18 cellular contexts compared by ENCODE assay signal in genomic region chr4:105748222-105748621, GRCh38. TPM values are rescaled to one million over a fixed set of nuclear protein-coding genes. Genes with fewer than 3 reads are reported as not detected.
DNase-seq lines count a peak whose midpoint lies in the region; ATAC-seq, FAIRE-seq and TF ChIP-seq lines count a peak whose summit lies in the region.
"Had no signal": no experiment of that assay in that cellular context is flagged by ENCODE, and none has a peak within 500 bp of the region (broad histone marks: within the 10 kb centered on the region; RNA-seq: fewer than 3 reads in every experiment).

No MANE protein-coding gene starts in this region.

- peaks cover 0 to 4% of the 10 kb centered on the region in 2 experiments; a peak in 1 of 4 replicates for H3K36me3 ChIP-seq in GM12878 (ENCODE audit: control insufficient read depth in 2 of 2, insufficient read depth in 2 of 2, low read length in 1 of 2)
- H3K36me3 ChIP-seq in CD4-positive, alpha-beta memory T cell (ENCODE audit: insufficient read depth, low read length), result no peaks in the 10 kb centered on the region

- H3K27me3 Mint-ChIP-seq in CD4-positive, alpha-beta memory T cell, result no peaks in the 10 kb centered on the region
- H3K27me3 Mint-ChIP-seq: CD4-positive, CD25-positive, alpha-beta regulatory T cell; CD8-positive, alpha-beta memory T cell had no signal

- 67% methylated on average over 3 of the region's 3 CpGs for WGBS in GM12878 (ENCODE audit: insufficient coverage, insufficient replicate concordance, low lambda C conversion rate, missing lambda C conversion rate)

- intact Hi-C loops in GM12878 (cut with micrococcal nuclease; ENCODE audit: unreplicated experiment), result no loop called here
- intact Hi-C loops in CD4-positive, alpha-beta memory T cell (cut with micrococcal nuclease), result no loop called here

- no peaks in the 10 kb centered on the region for H3K79me2 ChIP-seq in GM12878 (ENCODE audit: control insufficient read depth, insufficient read depth, low read length)

- no peak overlapping the region for H2AFZ ChIP-seq in GM12878 (ENCODE audit: control insufficient read depth, low read depth, low read length)
- H2AFZ ChIP-seq: GM23338 had no signal

- RAD21 ChIA-PET in GM12878 (lab: Charles Lee; ENCODE audit: unreplicated experiment), result interaction anchor here (1.0 kb wide), 2 partner anchors 30 to 34 kb away, joined by 3 read pairs; no protein-coding TSS in a partner anchor

- FAIRE-seq in G401.6 (lab: Jason Lieb, UNC), result peak; percentile 87
- FAIRE-seq in GM12878 (lab: Jason Lieb, UNC), result no peak
- FAIRE-seq: D721Med had no signal

- no peak for TF ChIP-seq POLR2A in GM12878 (IDR thresholded peaks at IDR 0.05; ENCODE audit: low read depth, low read length)

- peaks cover 3 to 12% of the 10 kb centered on the region in 2 donors for H3K36me3 Mint-ChIP-seq in CD4-positive, alpha-beta memory T cell
- H3K36me3 Mint-ChIP-seq: CD4-positive, CD25-positive, alpha-beta regulatory T cell had no signal

- no peak overlapping the region for H3K9ac ChIP-seq in GM12878 (ENCODE audit: control insufficient read depth, insufficient read depth, low read length)

- H3K4me1 ChIP-seq in GM12878 (ENCODE audit: control insufficient read depth, insufficient read depth, low read length), result no peaks in the 10 kb centered on the region
- H3K4me1 ChIP-seq in CD4-positive, alpha-beta memory T cell (ENCODE audit: insufficient read depth, low read length), result no peaks in the 10 kb centered on the region

- no peak overlapping the region for H3K27ac ChIP-seq in GM12878 (ENCODE audit: control insufficient read depth, insufficient read depth)
- H3K27ac ChIP-seq in CD4-positive, alpha-beta memory T cell (ENCODE audit: low read depth, low read length), result no peak overlapping the region
- H3K27ac ChIP-seq: C4-2B had no signal

- no peak for DNase-seq in GM12878 (ENCODE audit: low read depth, low spot score)
- DNase-seq in CD4-positive, alpha-beta memory T cell, result no peak
- DNase-seq: 8988T; CD4-positive, CD25-positive, alpha-beta regulatory T cell; CD8-positive, alpha-beta memory T cell; DMS 273 treated with DMSO at 0.1 percent for 48 hours; DMS79; EL; GF-D8; H9 had no signal

- no peak overlapping the region for H3K4me2 ChIP-seq in GM12878 (ENCODE audit: control insufficient read depth, insufficient read depth)
- H3K4me2 ChIP-seq: GM23338 had no signal

- peak; percentile 31 for ATAC-seq in HG02885 (IDR thresholded peaks at IDR 0.05; ENCODE audit: poor library complexity, unreplicated experiment)
- no peak for ATAC-seq in GM12878
- no peak for ATAC-seq in HG03460 (IDR thresholded peaks at IDR 0.05; ENCODE audit: unreplicated experiment)
- no peak for ATAC-seq in HG03280 (IDR thresholded peaks at IDR 0.05; ENCODE audit: unreplicated experiment)
- ATAC-seq: GM23338, HCT116 had no signal

- H3K4me3 ChIP-seq in GM12878, result no peak overlapping the region
- H3K4me3 ChIP-seq in CD4-positive, alpha-beta memory T cell (ENCODE audit: low read length in 2 of 2), result no peak overlapping the region
- H3K4me3 ChIP-seq: GM23338 had no signal

- H3K9me3 ChIP-seq in GM12878 (replicated peaks; ENCODE audit: control insufficient read depth, insufficient read depth, low read length), result peaks cover 2% of the 10 kb centered on the region; the same call in 2 of the 3 replicates
- H3K9me3 ChIP-seq in CD4-positive, alpha-beta memory T cell (ENCODE audit: control insufficient read depth in 1 of 2, low read length in 2 of 2), result no peaks in the 10 kb centered on the region

- BruUV-seq in GM12878 (replicated peaks; lab: Mats Ljungman, UMichigan), result no TSS peak

- no peak overlapping the region for H3K27ac Mint-ChIP-seq in CD4-positive, alpha-beta memory T cell
- H3K27ac Mint-ChIP-seq: CD4-positive, CD25-positive, alpha-beta regulatory T cell; CD8-positive, alpha-beta memory T cell; GM23338; H9 had no signal

- no peak for TF ChIP-seq EP300 in GM12878 (IDR thresholded peaks at IDR 0.05; ENCODE audit: borderline replicate concordance in 1 of 2, control insufficient read depth in 1 of 2, low read depth in 2 of 2, low read length in 2 of 2)

- CTCF ChIA-PET in GM12878 (lab: Yijun Ruan, JAX), result interaction anchor here (1.1 kb wide), 1 partner anchor 608 kb away, joined by 3 read pairs; no protein-coding TSS in a partner anchor
- CTCF ChIA-PET in CD4-positive, alpha-beta memory T cell (lab: Charles Lee; ENCODE audit: partially characterized antibody), result no interaction called here

- no peaks in the 10 kb centered on the region for H3K27me3 ChIP-seq in GM12878 (replicated peaks in 1 of 2; ENCODE audit: control insufficient read depth in 2 of 2, insufficient read depth in 2 of 2, low read length in 1 of 2)
- no peaks in the 10 kb centered on the region for H3K27me3 ChIP-seq in CD4-positive, alpha-beta memory T cell (ENCODE audit: insufficient read depth, low read length)

- in situ Hi-C loops in GM12878 (cut with MboI), result no loop called here

- H3K4me1 Mint-ChIP-seq in CD4-positive, alpha-beta memory T cell, result no peaks in the 10 kb centered on the region
- H3K4me1 Mint-ChIP-seq: CD8-positive, alpha-beta memory T cell; GM23338; H9 had no signal

- H4K20me1 ChIP-seq in GM12878 (ENCODE audit: control insufficient read depth, insufficient read depth), result no peaks in the 10 kb centered on the region

- SMC1A ChIA-PET in GM12878 (lab: Charles Lee; ENCODE audit: uncharacterized antibody, unreplicated experiment), result interaction anchor here (1.2 kb wide), 2 partner anchors 19 to 33 kb away, joined by 3 read pairs; no protein-coding TSS in a partner anchor

- H3K4me3 Mint-ChIP-seq in CD4-positive, alpha-beta memory T cell, result no peak overlapping the region
- H3K4me3 Mint-ChIP-seq: CD4-positive, CD25-positive, alpha-beta regulatory T cell; CD8-positive, alpha-beta memory T cell; GM23338; H9 had no signal

- TF ChIP-seq CTCF in GM12878 (IDR thresholded peaks at IDR 0.05 in 2 of 3, conservative IDR thresholded peaks at IDR 0.05 in 1 of 3; ENCODE audit: control insufficient read depth in 2 of 3, extremely low read depth in 1 of 3, insufficient read depth in 1 of 3, low read depth in 3 of 3, low read length in 3 of 3), result no peak

- H3K9me3 Mint-ChIP-seq in CD4-positive, alpha-beta memory T cell, result no peaks in the 10 kb centered on the region
- H3K9me3 Mint-ChIP-seq: CD8-positive, alpha-beta memory T cell; GM23338; H9 had no signal

- POLR2A ChIA-PET in GM12878 (lab: Charles Lee), result no interaction called here
- POLR2A ChIA-PET in CD4-positive, alpha-beta memory T cell (lab: Charles Lee; ENCODE audit: partially characterized antibody), result no interaction called here

- no peak for TF ChIP-seq RAD21 in GM12878 (IDR thresholded peaks at IDR 0.05; ENCODE audit: insufficient read depth, low read depth, low read length)

TF ChIP-seq in GM12878, 131 proteins besides CTCF, POLR2A, EP300 and RAD21 (continues in another document):
- TF ChIP-seq JUNB (IDR thresholded peaks at IDR 0.05), result peak; percentile 96
- peak; percentile 40; the same call in 1 of the 2 replicates for TF ChIP-seq RUNX3 (IDR thresholded peaks at IDR 0.05; ENCODE audit: low read length)
- no peak for TF ChIP-seq MXI1 (IDR thresholded peaks at IDR 0.05; ENCODE audit: low read depth, low read length)
- no peak for TF ChIP-seq TBL1XR1 (IDR thresholded peaks at IDR 0.05; ENCODE audit: low read depth, low read length)
- peak; percentile 77 for TF ChIP-seq TCF7 (IDR thresholded peaks at IDR 0.05; ENCODE audit: borderline replicate concordance)
- TF ChIP-seq FOXM1 (IDR thresholded peaks at IDR 0.05; ENCODE audit: low read depth, low read length), result peak; percentile 79; the same call in 1 of the 2 replicates
- peak; percentile 89 for TF ChIP-seq NFIC (IDR thresholded peaks at IDR 0.05; ENCODE audit: low read depth, low read length)
- TF ChIP-seq HDAC2 (IDR thresholded peaks at IDR 0.05), result no peak

RNA-seq across cellular contexts. Expression of gene GSTCD, which starts 39.6 kb away (rescaled TPM):
- 63.8 and 64.3 TPM in 2 replicates for total RNA-seq in GM12878 (2013; cell fraction: nucleolus; rRNA removed)
- 14.9 and 16.2 TPM in 2 replicates for total RNA-seq in GM12878 (2014; rRNA removed)
- total RNA-seq in GM12878 (2014; rRNA removed; fragmentation: Illumina TruSeq; extraction: Trizol), result 18.6 and 19.5 TPM in 2 replicates
- 19.9 and 20.4 TPM in 2 replicates for total RNA-seq in GM12878 (2021)
- polyA plus RNA-seq in GM12878 (2011; ENCODE audit: low read depth), result 4.1 TPM
- 28.4 and 39.4 TPM in 2 replicates for polyA plus RNA-seq in GM12878 (2011; rRNA removed)
- 11.1 and 11.6 TPM in 2 replicates for polyA plus RNA-seq in GM12878 (2011; cell fraction: cytosol; rRNA removed)
- polyA plus RNA-seq in GM12878 (2011; cell fraction: nucleus; rRNA removed), result 12.3 and 14.6 TPM in 2 replicates
- polyA plus RNA-seq in GM12878 (2012), result 3.9 and 6.5 TPM in 2 replicates
- 16.1 and 18.0 TPM in 2 replicates for polyA plus RNA-seq in GM12878 (2014; fragmentation: Illumina TruSeq; extraction: Trizol)
- 1 to 10 TPM; 4.3 to 5.7 TPM for polyA plus RNA-seq in GM12878 (2014; fragmentation: Nextera tagmentation; extraction: Ambion mirVana)
- 10.6 and 12.0 TPM in 2 replicates for polyA plus RNA-seq in GM12878 (2014; rRNA removed)
- polyA plus RNA-seq in GM12878 (2016; fragmentation: Nextera tagmentation; extraction: Ambion mirVana), result 10 to 100 TPM; 10.6 to 13.3 TPM
- 23.1 and 26.7 TPM in 2 replicates for polyA minus RNA-seq in GM12878 (2011; rRNA and poly(A)+ RNA removed)
- 11.2 and 13.5 TPM in 2 replicates for polyA minus RNA-seq in GM12878 (2011; cell fraction: cytosol; rRNA and poly(A)+ RNA removed)
- polyA minus RNA-seq in GM12878 (2011; cell fraction: nucleus; rRNA and poly(A)+ RNA removed), result 28.7 and 40.2 TPM in 2 replicates
- 1 to 10 TPM; 4.7 to 5.0 TPM for total RNA-seq in CD4-positive, alpha-beta memory T cell
- polyA plus RNA-seq in CD4-positive, alpha-beta memory T cell, result 1 to 10 TPM in 1 of 2 donors, under 1 TPM in 1; 0.64 to 2.8 TPM

RNA-seq across cellular contexts. Expression of gene INTS12, which starts 39.7 kb away (rescaled TPM):
- 34.6 and 41.0 TPM in 2 replicates for total RNA-seq in GM12878 (2013; cell fraction: nucleolus; rRNA removed)
- 29.6 and 30.5 TPM in 2 replicates for total RNA-seq in GM12878 (2014; rRNA removed)
- total RNA-seq in GM12878 (2014; rRNA removed; fragmentation: Illumina TruSeq; extraction: Trizol), result 28.8 and 29.4 TPM in 2 replicates
- 23.7 and 24.2 TPM in 2 replicates for total RNA-seq in GM12878 (2021)
- polyA plus RNA-seq in GM12878 (2011; ENCODE audit: low read depth), result 23.3 TPM
- polyA plus RNA-seq in GM12878 (2011; rRNA removed), result 41.0 and 46.9 TPM in 2 replicates
- 25.5 and 31.1 TPM in 2 replicates for polyA plus RNA-seq in GM12878 (2011; cell fraction: cytosol; rRNA removed)
- 32.6 and 35.2 TPM in 2 replicates for polyA plus RNA-seq in GM12878 (2011; cell fraction: nucleus; rRNA removed)
- 24.2 and 29.0 TPM in 2 replicates for polyA plus RNA-seq in GM12878 (2012)
- polyA plus RNA-seq in GM12878 (2014; fragmentation: Illumina TruSeq; extraction: Trizol), result 52.4 and 55.8 TPM in 2 replicates
- polyA plus RNA-seq in GM12878 (2014; fragmentation: Nextera tagmentation; extraction: Ambion mirVana), result 10 to 100 TPM; 40.4 to 43.9 TPM
- polyA plus RNA-seq in GM12878 (2014; rRNA removed), result 28.3 and 34.9 TPM in 2 replicates
- 10 to 100 TPM; 34.2 to 39.6 TPM for polyA plus RNA-seq in GM12878 (2016; fragmentation: Nextera tagmentation; extraction: Ambion mirVana)
- polyA minus RNA-seq in GM12878 (2011; rRNA and poly(A)+ RNA removed), result 38.8 and 50.5 TPM in 2 replicates
- polyA minus RNA-seq in GM12878 (2011; cell fraction: cytosol; rRNA and poly(A)+ RNA removed), result 8.7 and 9.1 TPM in 2 replicates
- polyA minus RNA-seq in GM12878 (2011; cell fraction: nucleus; rRNA and poly(A)+ RNA removed), result 32.5 and 46.6 TPM in 2 replicates
- total RNA-seq in CD4-positive, alpha-beta memory T cell, result 10 to 100 TPM; 16.6 to 17.5 TPM
- 10 to 100 TPM; 29.5 TPM for polyA plus RNA-seq in CD4-positive, alpha-beta memory T cell
